In genomic region chr13:97136418-97136817, GRCh38 we compare ENCODE assay signal across 18 cellular contexts.
DNase-seq lines count a peak whose midpoint lies in the region; ATAC-seq, FAIRE-seq and TF ChIP-seq lines count a peak whose summit lies in the region.
"Had no signal": no experiment of that assay in that cellular context is flagged by ENCODE, and none has a peak within 500 bp of the region (broad histone marks: within the 10 kb centered on the region; RNA-seq: fewer than 3 reads in every experiment).

No MANE protein-coding gene starts in this region.

- no peak overlapping the region for H3K4me3 ChIP-seq in A549
- H3K4me3 ChIP-seq in MG63, result no peak overlapping the region
- no peak overlapping the region for H3K4me3 ChIP-seq in mesenchymal stem cell (ENCODE audit: insufficient read depth in 1 of 2, low read depth in 1 of 2, low read length in 2 of 2)

- no peak overlapping the region for H3K23ac ChIP-seq in mesenchymal stem cell (ENCODE audit: low read length in 2 of 2)

- no peak overlapping the region for H3K4ac ChIP-seq in mesenchymal stem cell (ENCODE audit: low read depth in 1 of 2, low read length in 2 of 2)

- H3K79me1 ChIP-seq in mesenchymal stem cell (replicated peaks; ENCODE audit: low read length, poor library complexity, severe bottlenecking), result no peaks in the 10 kb centered on the region

- peaks cover 2% of the 10 kb centered on the region for H3K4me1 Mint-ChIP-seq in stimulated activated effector memory CD8-positive, alpha-beta T cell treated with anti-CD3 and anti-CD28 coated beads, Interleukin-12 subunit alpha, Interleukin-12 subunit beta, amount 100 ng/mL, for 72 hours
- H3K4me1 Mint-ChIP-seq: CD14-positive monocyte had no signal

- H3K4me3 Mint-ChIP-seq in stimulated activated effector memory CD8-positive, alpha-beta T cell treated with anti-CD3 and anti-CD28 coated beads, Interleukin-12 subunit alpha, Interleukin-12 subunit beta, amount 100 ng/mL, for 72 hours, result no peak overlapping the region
- H3K4me3 Mint-ChIP-seq: CD14-positive monocyte had no signal

- FAIRE-seq in A549 (lab: Jason Lieb, UNC), result no peak
- FAIRE-seq: GM19239, H1 had no signal

- H3K27ac Mint-ChIP-seq in stimulated activated effector memory CD8-positive, alpha-beta T cell treated with anti-CD3 and anti-CD28 coated beads, Interleukin-12 subunit alpha, Interleukin-12 subunit beta, amount 100 ng/mL, for 72 hours, result no peak overlapping the region
- H3K27ac Mint-ChIP-seq: CD14-positive monocyte had no signal

- H3K9ac ChIP-seq in mesenchymal stem cell (ENCODE audit: low read length), result no peak overlapping the region
- H3K9ac ChIP-seq: SK-N-SH had no signal

- H3K9me3 ChIP-seq in A549, result no peaks in the 10 kb centered on the region
- no peaks in the 10 kb centered on the region for H3K9me3 ChIP-seq in MG63
- no peaks in the 10 kb centered on the region for H3K9me3 ChIP-seq in mesenchymal stem cell (ENCODE audit: control insufficient read depth, low read length)
- H3K9me3 ChIP-seq: Caco-2, SK-N-SH had no signal

- 89% methylated on average over 3 of the region's 3 CpGs for WGBS in A549 (ENCODE audit: missing lambda C conversion rate)
- 100% methylated on average over 3 of the region's 3 CpGs for WGBS in mesenchymal stem cell

- H3K4me2 ChIP-seq in A549 (0 out of 3 replicates have a peak overlapping the region, but pooled peaks have one; percentile 10), mesenchymal stem cell (ENCODE audit: low read length, poor library complexity, severe bottlenecking) (no peak overlapping the region)
- H3K4me2 ChIP-seq: SK-N-SH had no signal

- H2BK15ac ChIP-seq in mesenchymal stem cell (ENCODE audit: low read depth, poor library complexity, severe bottlenecking), result peak overlapping the region; percentile 54

- H3K9me3 Mint-ChIP-seq in stimulated activated effector memory CD8-positive, alpha-beta T cell treated with anti-CD3 and anti-CD28 coated beads, Interleukin-12 subunit alpha, Interleukin-12 subunit beta, amount 100 ng/mL, for 72 hours, result no peaks in the 10 kb centered on the region
- H3K9me3 Mint-ChIP-seq: CD14-positive monocyte had no signal

- H3K18ac ChIP-seq in mesenchymal stem cell (ENCODE audit: low read depth in 1 of 2, low read length in 2 of 2), result no peak overlapping the region

- H2BK5ac ChIP-seq in mesenchymal stem cell (ENCODE audit: low read depth, low read length, poor library complexity, severe bottlenecking), result no peak overlapping the region

- H4K8ac ChIP-seq in mesenchymal stem cell (ENCODE audit: low read length), result no peak overlapping the region

- CTCF ChIA-PET in A549 (lab: Yijun Ruan, JAX), result interaction anchor here (1.0 to 2.2 kb wide), 2 partner anchors 11 to 26 kb away, joined by 3 to 8 read pairs; no protein-coding TSS in a partner anchor

- H3K27ac ChIP-seq in A549 (no peak overlapping the region), mesenchymal stem cell (ENCODE audit: low read length, poor library complexity, severe bottlenecking) (no peak overlapping the region)

- no peak overlapping the region for H2AK5ac ChIP-seq in mesenchymal stem cell (ENCODE audit: low read length, severe bottlenecking)

- TF ChIP-seq POLR2A in A549 (IDR thresholded peaks at IDR 0.05; ENCODE audit: low read length), result no peak

- H3K14ac ChIP-seq in mesenchymal stem cell (ENCODE audit: low read length in 2 of 2), result no peak overlapping the region

- ATAC-seq in A549, result no peak
- no peak for ATAC-seq in stimulated activated effector memory CD8-positive, alpha-beta T cell treated with anti-CD3 and anti-CD28 coated beads, Interleukin-12 subunit alpha, Interleukin-12 subunit beta, amount 100 ng/mL, for 72 hours
- ATAC-seq: Right ventricle myocardium inferior had no signal

- no peak overlapping the region for H2BK120ac ChIP-seq in mesenchymal stem cell (ENCODE audit: low read depth, low read length)

- no peak overlapping the region for H2BK12ac ChIP-seq in mesenchymal stem cell (ENCODE audit: low read length in 2 of 2)

- no peak for TF ChIP-seq CTCF in A549 (IDR thresholded peaks at IDR 0.05)

- H3K27me3 ChIP-seq in MG63 (no peaks in the 10 kb centered on the region), mesenchymal stem cell (ENCODE audit: control insufficient read depth in 1 of 2, insufficient read depth in 1 of 2, low read length in 2 of 2) (no peaks in the 10 kb centered on the region)

- H2AFZ ChIP-seq in mesenchymal stem cell (ENCODE audit: low read depth, low read length), result no peak overlapping the region

- H3K36me3 Mint-ChIP-seq in stimulated activated effector memory CD8-positive, alpha-beta T cell treated with anti-CD3 and anti-CD28 coated beads, Interleukin-12 subunit alpha, Interleukin-12 subunit beta, amount 100 ng/mL, for 72 hours, result no peaks in the 10 kb centered on the region
- H3K36me3 Mint-ChIP-seq: CD14-positive monocyte had no signal

- no peak for DNase-seq in A549 (ENCODE audit: low read depth in 1 of 2, low spot score in 1 of 2)
- DNase-seq in MG63, result peak; percentile 62
- peak; percentile 21 for DNase-seq in RPMI7951 (ENCODE audit: low read depth)
- DNase-seq in mesenchymal stem cell, result no peak
- no peak for DNase-seq in SHP77 (lab: John Stamatoyannopoulos, UW)
- DNase-seq in NCI-H2081 treated with DMSO at 0.1 percent for 48 hours (lab: John Stamatoyannopoulos, UW), result no peak
- DNase-seq in stimulated activated effector memory CD8-positive, alpha-beta T cell treated with anti-CD3 and anti-CD28 coated beads, Interleukin-12 subunit alpha, Interleukin-12 subunit beta, amount 100 ng/mL, for 72 hours (ENCODE audit: low spot score in 2 of 2), result no peak
- DNase-seq: ACHN, AML-193, Caco-2, KBM-7, NCI-H146, NCI-H2081, SK-N-SH had no signal

- TF ChIP-seq EP300 in A549 (IDR thresholded peaks at IDR 0.05), result no peak

- no peak overlapping the region for H4K91ac ChIP-seq in mesenchymal stem cell (ENCODE audit: low read length)

- POLR2A ChIA-PET in A549 (lab: Yijun Ruan, JAX), result no interaction called here

- peaks cover 48% of the 10 kb centered on the region for H3K4me1 ChIP-seq in A549
- H3K4me1 ChIP-seq in mesenchymal stem cell (ENCODE audit: control insufficient read depth, insufficient read depth, low read depth, low read length), result peaks cover 3% of the 10 kb centered on the region

- H3K36me3 ChIP-seq in MG63 (no peaks in the 10 kb centered on the region), mesenchymal stem cell (ENCODE audit: control insufficient read depth in 1 of 2, insufficient read depth in 2 of 2, low read depth in 1 of 2, low read length in 2 of 2) (no peaks in the 10 kb centered on the region)

- no peak for TF ChIP-seq RAD21 in A549 (conservative IDR thresholded peaks at IDR 0.05 in 1 of 2, IDR thresholded peaks at IDR 0.05 in 1 of 2)

TF ChIP-seq in A549, 52 proteins besides CTCF, POLR2A, EP300 and RAD21:
- TF ChIP-seq JUNB (IDR thresholded peaks at IDR 0.05), result no peak
- no peak for TF ChIP-seq NPAS2 (CRISPR knock-in tag; IDR thresholded peaks at IDR 0.05; ENCODE audit: borderline replicate concordance)
- TF ChIP-seq FOSB (CRISPR knock-in tag; IDR thresholded peaks at IDR 0.05), result no peak
- no peak for TF ChIP-seq NFE2L2 (conservative IDR thresholded peaks at IDR 0.05; ENCODE audit: low read length)
- TF ChIP-seq, protein P1, sequence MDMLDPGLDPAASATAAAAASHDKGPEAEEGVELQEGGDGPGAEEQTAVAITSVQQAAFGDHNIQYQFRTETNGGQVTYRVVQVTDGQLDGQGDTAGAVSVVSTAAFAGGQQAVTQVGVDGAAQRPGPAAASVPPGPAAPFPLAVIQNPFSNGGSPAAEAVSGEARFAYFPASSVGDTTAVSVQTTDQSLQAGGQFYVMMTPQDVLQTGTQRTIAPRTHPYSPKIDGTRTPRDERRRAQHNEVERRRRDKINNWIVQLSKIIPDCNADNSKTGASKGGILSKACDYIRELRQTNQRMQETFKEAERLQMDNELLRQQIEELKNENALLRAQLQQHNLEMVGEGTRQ (IDR thresholded peaks at IDR 0.05), result no peak
- TF ChIP-seq SMC3 (IDR thresholded peaks at IDR 0.05), result no peak
- TF ChIP-seq FOSL2 (IDR thresholded peaks at IDR 0.05), result no peak
- no peak for TF ChIP-seq FOSL2 (CRISPR knock-in tag; IDR thresholded peaks at IDR 0.05)
- no peak for TF ChIP-seq RCOR1 (IDR thresholded peaks at IDR 0.05; ENCODE audit: low read depth, low read length)
- no peak for TF ChIP-seq KDM5A (IDR thresholded peaks at IDR 0.05)
- no peak for TF ChIP-seq RARB (CRISPR knock-in tag; IDR thresholded peaks at IDR 0.05)
- TF ChIP-seq HMGXB4 (CRISPR knock-in tag; IDR thresholded peaks at IDR 0.05; ENCODE audit: borderline replicate concordance), result no peak
- TF ChIP-seq MAFK (IDR thresholded peaks at IDR 0.05; ENCODE audit: partially characterized antibody), result no peak
- no peak for TF ChIP-seq KDM1A (IDR thresholded peaks at IDR 0.05; ENCODE audit: low read depth)

Comparison
In these comparisons a context has a peak if more than half of its experiments do, and no peak if none do; other contexts are left out.
1. DNase-seq: peak in MG63 (single experiment) and RPMI7951 (single experiment); none in A549 (0 of 2), mesenchymal stem cell (single experiment), SHP77 (0 of 2), NCI-H2081 treated with DMSO at 0.1 percent for 48 hours (single experiment) and stimulated activated effector memory CD8-positive, alpha-beta T cell treated with anti-CD3 and anti-CD28 coated beads, Interleukin-12 subunit alpha, Interleukin-12 subunit beta, amount 100 ng/mL, for 72 hours (0 of 2).